In genomic region chr15:33357845-33358244, GRCh38 we compare ENCODE assay signal across 25 cellular contexts. TPM values are rescaled to one million over a fixed set of nuclear protein-coding genes. Genes with fewer than 3 reads are reported as not detected.
DNase-seq lines count a peak whose midpoint lies in the region; ATAC-seq and TF ChIP-seq lines count a peak whose summit lies in the region.
"Had no signal": no experiment of that assay in that cellular context is flagged by ENCODE, and none has a peak within 500 bp of the region (broad histone marks: within the 10 kb centered on the region; RNA-seq: fewer than 3 reads in every experiment).

No MANE protein-coding gene starts in this region.

- BruUV-seq in mammary epithelial cell (replicated peaks; lab: Mats Ljungman, UMichigan), result no TSS peak

- peak overlapping the region; percentile 43 for H3K4me2 ChIP-seq in mammary epithelial cell (ENCODE audit: insufficient read depth, low read depth, low read length)
- peak overlapping the region; percentile 69 for H3K4me2 ChIP-seq in neural progenitor cell
- H3K4me2 ChIP-seq: BLaER1 had no signal

- peaks cover 37% of the 10 kb centered on the region for H3K4me1 Mint-ChIP-seq in neural progenitor cell

- WGBS in mammary epithelial cell (ENCODE audit: low coverage, missing lambda C conversion rate), result 37% methylated on average over 4 of the region's 4 CpGs
- 73% methylated on average over 4 of the region's 4 CpGs for WGBS in aorta, 2 donors

- H3K79me2 ChIP-seq in mammary epithelial cell (ENCODE audit: insufficient read depth, low read length), result no peaks in the 10 kb centered on the region
- no peaks in the 10 kb centered on the region for H3K79me2 ChIP-seq in neural progenitor cell (ENCODE audit: low read depth)

- H3K9ac ChIP-seq in mammary epithelial cell (ENCODE audit: insufficient read depth, low read length) (no peak overlapping the region), neural progenitor cell (no peak overlapping the region), colonic mucosa (ENCODE audit: low read depth in 2 of 2, low read length in 2 of 2) (no peak overlapping the region)
- H3K9ac ChIP-seq: BLaER1 had no signal

- no peaks in the 10 kb centered on the region for H3K9me3 Mint-ChIP-seq in neural progenitor cell
- H3K9me3 Mint-ChIP-seq: CD4-positive, alpha-beta T cell; HFFc6 had no signal

- CTCF ChIA-PET in mammary epithelial cell (lab: Charles Lee; ENCODE audit: low non-redundant PET), result no interaction called here
- CTCF ChIA-PET in HEK293T (lab: Yijun Ruan, JAX), result no interaction called here

- peaks cover 21% of the 10 kb centered on the region for H3F3A ChIP-seq in neural progenitor cell (ENCODE audit: low read depth)

- no peak overlapping the region for H3K4me3 Mint-ChIP-seq in neural progenitor cell
- H3K4me3 Mint-ChIP-seq: CD4-positive, alpha-beta T cell; HFFc6 had no signal

- TF ChIP-seq CTCF in mammary epithelial cell (conservative IDR thresholded peaks at IDR 0.05 in 1 of 2, IDR thresholded peaks at IDR 0.05 in 1 of 2; ENCODE audit: extremely low read depth in 1 of 2, insufficient read depth in 1 of 2, low read depth in 1 of 2, low read length in 2 of 2) (no peak), breast epithelium (IDR thresholded peaks at IDR 0.05) (no peak), foreskin keratinocyte (conservative IDR thresholded peaks at IDR 0.05) (no peak), neural progenitor cell (IDR thresholded peaks at IDR 0.05) (no peak), colonic mucosa (IDR thresholded peaks at IDR 0.05) (no peak)

- in situ Hi-C loops in mammary epithelial cell (cut with MboI; ENCODE audit: low sequenced_read_pairs in 2 of 2), result no loop called here

- dilution Hi-C loops in mammary epithelial cell (cut with HindIII; ENCODE audit: low sequenced_read_pairs), result no loop called here

- intact Hi-C loops in mammary epithelial cell (cut with micrococcal nuclease) (no loop called here), breast epithelium (cut with DNase I; ENCODE audit: low total_unique reads) (no loop called here), colonic mucosa (cut with DNase I) (no loop called here), aorta (cut with DNase I) (no loop called here)

- H2AFZ ChIP-seq in mammary epithelial cell (ENCODE audit: low read depth, low read length), result peak overlapping the region; percentile 64
- H2AFZ ChIP-seq in neural progenitor cell (replicated peaks), result no peak overlapping the region

- H3K4me3 ChIP-seq in mammary epithelial cell (replicated peaks in 1 of 3; ENCODE audit: insufficient read depth in 1 of 3, low read depth in 2 of 3, low read length in 3 of 3) (no peak overlapping the region), breast epithelium (no peak overlapping the region), neural progenitor cell (peak overlapping the region; percentile 3), colonic mucosa (no peak overlapping the region), aorta (ENCODE audit: low read length in 2 of 2) (no peak overlapping the region)
- H3K4me3 ChIP-seq: BLaER1 had no signal

- H3K27ac ChIP-seq in mammary epithelial cell (ENCODE audit: insufficient read depth, low read depth, low read length) (peak overlapping the region; percentile 9), breast epithelium (no peak overlapping the region), foreskin keratinocyte (no peak overlapping the region), neural progenitor cell (peak overlapping the region; percentile 94), colonic mucosa (no peak overlapping the region), aorta (ENCODE audit: low read depth in 1 of 2, low read length in 2 of 2) (no peak overlapping the region)
- H3K27ac ChIP-seq: 22Rv1, BLaER1, RWPE1 had no signal

- no peaks in the 10 kb centered on the region for H3K36me3 Mint-ChIP-seq in neural progenitor cell

- peak; percentile 69 for ATAC-seq in foreskin keratinocyte
- ATAC-seq in aorta (ENCODE audit: low FRiP score), result no peak

- H3K27ac Mint-ChIP-seq in neural progenitor cell, result peak overlapping the region; percentile 93
- H3K27ac Mint-ChIP-seq: CD4-positive, alpha-beta T cell; HFFc6 had no signal

- no peak for TF ChIP-seq POLR2A in breast epithelium (IDR thresholded peaks at IDR 0.05)

- H3K4me1 ChIP-seq in mammary epithelial cell (ENCODE audit: insufficient read depth, low read length) (peaks cover 14% of the 10 kb centered on the region), breast epithelium (no peaks in the 10 kb centered on the region), foreskin keratinocyte (peaks cover 7% of the 10 kb centered on the region), neural progenitor cell (peaks cover 39% of the 10 kb centered on the region), colonic mucosa (no peaks in the 10 kb centered on the region), aorta (ENCODE audit: control insufficient read depth in 1 of 2, insufficient read depth in 2 of 2, low read length in 2 of 2) (no peaks in the 10 kb centered on the region)
- H3K4me1 ChIP-seq: BLaER1 had no signal

- POLR2A ChIA-PET in HEK293T (lab: Yijun Ruan, JAX), result no interaction called here

- H3K9me3 ChIP-seq in mammary epithelial cell (replicated peaks; ENCODE audit: insufficient read depth, low read length), result no peaks in the 10 kb centered on the region
- no peaks in the 10 kb centered on the region for H3K9me3 ChIP-seq in breast epithelium
- no peaks in the 10 kb centered on the region for H3K9me3 ChIP-seq in neural progenitor cell (ENCODE audit: low read depth)
- H3K9me3 ChIP-seq in colonic mucosa, result no peaks in the 10 kb centered on the region
- H3K9me3 ChIP-seq in aorta (ENCODE audit: control insufficient read depth, low read length), result no peaks in the 10 kb centered on the region
- H3K9me3 ChIP-seq: BLaER1 had no signal

- DNase-seq in mammary epithelial cell, result peak; percentile 54
- no peak for DNase-seq in breast epithelium (ENCODE audit: low spot score in 2 of 2)
- DNase-seq in foreskin keratinocyte, result peak; percentile 48 to 88
- no peak for DNase-seq in neural progenitor cell (ENCODE audit: low spot score)
- DNase-seq in HEK293T (ENCODE audit: extremely low spot score), result no peak
- no peak for DNase-seq in colonic mucosa
- no peak for DNase-seq in aorta
- no peak for DNase-seq in NCI-H2227 (lab: John Stamatoyannopoulos, UW; ENCODE audit: unreplicated experiment)
- DNase-seq: ACHN; CD4-positive, alpha-beta T cell; DND-41; H7; HFFc6; KG1; NCI-H1092 treated with DMSO at 0.1 percent for 48 hours; NCI-H1436 treated with DMSO at 0.1 percent for 48 hours; NCI-H1930; NCI-H226; NCI-H510A treated with DMSO at 0.1 percent for 48 hours; NCI-H748 treated with DMSO at 0.1 percent for 48 hours; NK-92 treated with Interleukin-12 subunit alpha and Interleukin-12 subunit beta, amount 100 ng/mL, for 24 hours; SIG-M5 had no signal

- no peaks in the 10 kb centered on the region for H3K27me3 Mint-ChIP-seq in neural progenitor cell (ENCODE audit: insufficient read depth, low read depth)

- H3K27me3 ChIP-seq in mammary epithelial cell (ENCODE audit: insufficient read depth, low read length) (peaks cover 2% of the 10 kb centered on the region), breast epithelium (no peaks in the 10 kb centered on the region), foreskin keratinocyte (peaks cover 11% of the 10 kb centered on the region), neural progenitor cell (no peaks in the 10 kb centered on the region), colonic mucosa (no peaks in the 10 kb centered on the region), aorta (ENCODE audit: control insufficient read depth in 1 of 2, insufficient read depth in 2 of 2, low read length in 1 of 2) (no peaks in the 10 kb centered on the region)
- H3K27me3 ChIP-seq: BLaER1 had no signal

- H3K36me3 ChIP-seq in mammary epithelial cell (ENCODE audit: insufficient read depth, low read length) (no peaks in the 10 kb centered on the region), breast epithelium (no peaks in the 10 kb centered on the region), neural progenitor cell (no peaks in the 10 kb centered on the region), colonic mucosa (no peaks in the 10 kb centered on the region), aorta (ENCODE audit: control insufficient read depth in 1 of 2, insufficient read depth in 2 of 2, low read length in 1 of 2) (peaks cover 0 to 3% of the 10 kb centered on the region in 2 donors)
- H3K36me3 ChIP-seq: BLaER1 had no signal

- no peaks in the 10 kb centered on the region for H4K20me1 ChIP-seq in mammary epithelial cell (ENCODE audit: insufficient read depth, low read length)
- H4K20me1 ChIP-seq in neural progenitor cell (ENCODE audit: low read depth), result no peaks in the 10 kb centered on the region
- H4K20me1 ChIP-seq: BLaER1 had no signal

TF ChIP-seq in HEK293T, 16 proteins besides CTCF, POLR2A, EP300 and RAD21:
- TF ChIP-seq CTBP1 (IDR thresholded peaks at IDR 0.05; ENCODE audit: borderline replicate concordance) (no peak), ARNT (IDR thresholded peaks at IDR 0.05) (no peak), LEF1 (IDR thresholded peaks at IDR 0.05; ENCODE audit: borderline replicate concordance) (no peak), NFRKB (IDR thresholded peaks at IDR 0.05) (no peak), TARDBP (IDR thresholded peaks at IDR 0.05) (no peak), SP1 (IDR thresholded peaks at IDR 0.05) (no peak), FOXA1 (IDR thresholded peaks at IDR 0.05) (no peak), SUZ12 (IDR thresholded peaks at IDR 0.05) (no peak), PKNOX1 (IDR thresholded peaks at IDR 0.05) (no peak), L3MBTL2 (conservative IDR thresholded peaks at IDR 0.05) (no peak), BHLHE40 (IDR thresholded peaks at IDR 0.05; ENCODE audit: borderline replicate concordance) (no peak), ZNF384 (IDR thresholded peaks at IDR 0.05) (no peak)

RNA-seq across cellular contexts. Expression of gene RYR3, which starts 47.1 kb away (rescaled TPM):
- total RNA-seq in mammary epithelial cell, result under 1 TPM; under 0.01 to 0.07 TPM
- 0.27 TPM for polyA plus RNA-seq in mammary epithelial cell
- polyA minus RNA-seq in mammary epithelial cell, result 0.05 TPM
- total RNA-seq in breast epithelium, result 1 to 10 TPM; 1.8 to 4.2 (median 2.6) TPM
- under 0.01 TPM in 2 replicates for total RNA-seq in foreskin keratinocyte
- not detected in 2 replicates for polyA plus RNA-seq in foreskin keratinocyte
- 2.1 and 4.4 TPM in 2 replicates for total RNA-seq in neural progenitor cell (ENCODE audit: low replicate concordance)
- total RNA-seq in colonic mucosa, result 1 to 10 TPM in 1 of 2 donors, under 1 TPM in 1; 0.17 to 1.1 TPM
- total RNA-seq in aorta, result 10 to 100 TPM; 15.6 to 23.1 TPM
- polyA plus RNA-seq in aorta, result 10 to 100 TPM in 1 of 2 donors, under 1 TPM in 1; 0.88 to 12.0 TPM
- total RNA-seq: CD4-positive, alpha-beta T cell; HFFc6 had no signal

Comparison
In these comparisons a context has a peak if more than half of its experiments do, and no peak if none do; other contexts are left out.
1. DNase-seq: peak in mammary epithelial cell (single experiment) and foreskin keratinocyte (2 of 2); none in breast epithelium (0 of 2), neural progenitor cell (single experiment), HEK293T (single experiment), colonic mucosa (single experiment), aorta (0 of 2) and NCI-H2227 (single experiment).
2. H3K27ac ChIP-seq: peak in mammary epithelial cell (single experiment) and neural progenitor cell (single experiment); none in breast epithelium (0 of 2), foreskin keratinocyte (single experiment), colonic mucosa (single experiment) and aorta (0 of 2).